Comparison of ENCODE assay signal across 8 cellular contexts in the genomic region with DNA sequence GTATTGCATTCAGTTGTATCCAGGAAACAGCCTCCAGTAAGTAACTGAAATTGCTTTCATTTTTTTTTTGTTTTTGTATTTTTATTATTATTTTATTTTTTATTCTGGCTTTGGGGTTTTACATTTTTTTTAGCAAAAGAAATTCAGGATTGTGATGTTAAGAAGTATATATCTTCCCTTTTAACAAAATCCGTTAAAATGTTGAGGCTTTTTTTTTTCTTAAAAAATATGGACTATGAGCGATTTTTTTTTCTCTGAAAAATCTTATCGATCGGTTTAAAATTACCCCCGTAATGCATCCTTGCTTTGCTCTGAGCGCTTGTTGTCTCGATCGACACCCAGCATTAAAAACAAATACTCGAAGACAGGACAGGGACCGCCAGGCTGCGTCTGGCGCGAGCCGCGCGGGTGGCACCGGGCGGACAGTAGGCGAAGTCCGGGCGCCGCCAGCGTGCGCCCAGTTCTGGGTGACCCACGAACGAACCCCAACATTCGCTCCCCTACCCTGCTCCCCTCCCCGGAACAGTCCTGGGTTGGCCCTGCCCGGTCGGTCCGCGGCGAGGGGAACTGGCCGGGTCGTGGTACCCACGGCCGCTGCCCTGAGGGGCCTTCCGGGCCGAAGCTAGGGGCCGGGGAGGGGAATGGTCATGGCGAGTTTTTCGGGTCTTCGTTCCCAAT. TPM values are rescaled to one million over a fixed set of nuclear protein-coding genes. Genes with fewer than 3 reads are reported as not detected.
DNase-seq lines count a peak whose midpoint lies in the region; ATAC-seq, FAIRE-seq and TF ChIP-seq lines count a peak whose summit lies in the region.

No MANE protein-coding gene starts in this region.

- H3K4me3 ChIP-seq in Peyer's patch (peak overlapping the region; percentile 34 to 91 (median 66)), fibroblast of villous mesenchyme (ENCODE audit: low read depth, low read length) (peak overlapping the region; percentile 75), sigmoid colon (peak overlapping the region; percentile 69 to 84 (median 74))

- no peaks in the 10 kb centered on the region for H3K9me3 Mint-ChIP-seq in activated CD8-positive, alpha-beta T cell treated with anti-CD3 and anti-CD28 coated beads for 36 hours

- H3K4me3 Mint-ChIP-seq in activated CD8-positive, alpha-beta T cell treated with anti-CD3 and anti-CD28 coated beads for 36 hours, result no peak overlapping the region

- H3K9me3 ChIP-seq in Peyer's patch (peaks cover 0 to 5% (median 0%) of the 10 kb centered on the region in 4 donors), sigmoid colon (no peaks in the 10 kb centered on the region)

- H3K36me3 ChIP-seq in Peyer's patch (no peaks in the 10 kb centered on the region), sigmoid colon (no peaks in the 10 kb centered on the region)

- H3K27ac Mint-ChIP-seq in activated CD8-positive, alpha-beta T cell treated with anti-CD3 and anti-CD28 coated beads for 36 hours, result no peak overlapping the region

- TF ChIP-seq CTCF in Peyer's patch (IDR thresholded peaks at IDR 0.05), result no peak
- no peak for TF ChIP-seq CTCF in fibroblast of villous mesenchyme (IDR thresholded peaks at IDR 0.05; ENCODE audit: insufficient read depth, low read depth, low read length)
- TF ChIP-seq CTCF in sigmoid colon (IDR thresholded peaks at IDR 0.05), result no peak
- TF ChIP-seq CTCF in activated CD8-positive, alpha-beta T cell treated with anti-CD3 and anti-CD28 coated beads for 36 hours (IDR thresholded peaks at IDR 0.05), result no peak

- H3K27ac ChIP-seq in Peyer's patch, result peak overlapping the region; percentile 63 to 95 (median 90)
- H3K27ac ChIP-seq in sigmoid colon, result peak overlapping the region; percentile 93 to 99 (median 97)

- H3K4me1 ChIP-seq in Peyer's patch (peaks cover 7 to 63% (median 23%) of the 10 kb centered on the region in 4 donors), sigmoid colon (peaks cover 0 to 55% (median 42%) of the 10 kb centered on the region in 4 donors)

- no peak for ATAC-seq in GM21786 (IDR thresholded peaks at IDR 0.05; ENCODE audit: unreplicated experiment)
- no peak for ATAC-seq in activated CD8-positive, alpha-beta T cell treated with anti-CD3 and anti-CD28 coated beads for 36 hours

- H3K4me1 Mint-ChIP-seq in activated CD8-positive, alpha-beta T cell treated with anti-CD3 and anti-CD28 coated beads for 36 hours (ENCODE audit: low read depth), result peaks cover 24% of the 10 kb centered on the region

- FAIRE-seq in H54 (lab: Jason Lieb, UNC) (no peak), GM12892 (lab: Jason Lieb, UNC) (no peak)

- intact Hi-C loops in sigmoid colon (cut with DNase I), result loop anchor here (2.0 kb wide), 1 partner anchor 117 kb away; a partner anchor contains a TSS
- intact Hi-C loops in activated CD8-positive, alpha-beta T cell treated with anti-CD3 and anti-CD28 coated beads for 36 hours (cut with micrococcal nuclease), result no loop called here

- DNase-seq in H54 (ENCODE audit: insufficient read length, low spot score) (no peak), Peyer's patch (peak in 1 of 3 donors; percentile 65), fibroblast of villous mesenchyme (ENCODE audit: low read depth) (no peak), sigmoid colon (no peak), T-helper 1 cell (no peak), GM12892 (ENCODE audit: insufficient read length) (no peak)
- DNase-seq in activated CD8-positive, alpha-beta T cell treated with anti-CD3 and anti-CD28 coated beads for 36 hours, result no peak

- 0 to 1% methylated on average over 43 of the region's 43 CpGs for WGBS in sigmoid colon, 2 donors

- H3K27me3 Mint-ChIP-seq in activated CD8-positive, alpha-beta T cell treated with anti-CD3 and anti-CD28 coated beads for 36 hours, result peaks cover 58% of the 10 kb centered on the region

- TF ChIP-seq POLR2A in H54 (IDR thresholded peaks at IDR 0.05; ENCODE audit: low read depth, low read length), result 0 out of 2 replicates have a peak, but pooled peaks have one; percentile 10
- TF ChIP-seq POLR2A in Peyer's patch (IDR thresholded peaks at IDR 0.05), result no peak
- no peak for TF ChIP-seq POLR2A in sigmoid colon (IDR thresholded peaks at IDR 0.05)
- no peak for TF ChIP-seq POLR2A in GM12892 (IDR thresholded peaks at IDR 0.05; ENCODE audit: low read depth, low read length)

- H3K27me3 ChIP-seq in Peyer's patch (no peaks in the 10 kb centered on the region), sigmoid colon (no peaks in the 10 kb centered on the region)

- POLR2A ChIA-PET in activated CD8-positive, alpha-beta T cell treated with anti-CD3 and anti-CD28 coated beads for 36 hours (lab: Charles Lee), result interaction anchor here (0.6 to 1.6 kb wide), 4 partner anchors 24 to 1033 kb away, joined by 3 read pairs; no protein-coding TSS in a partner anchor

- H3K36me3 Mint-ChIP-seq in activated CD8-positive, alpha-beta T cell treated with anti-CD3 and anti-CD28 coated beads for 36 hours (ENCODE audit: low read depth), result no peaks in the 10 kb centered on the region

- CTCF ChIA-PET in activated CD8-positive, alpha-beta T cell treated with anti-CD3 and anti-CD28 coated beads for 36 hours (lab: Charles Lee), result interaction anchor here (1.1 to 6.2 kb wide), 3 partner anchors 45 to 89 kb away, joined by 3 to 29 read pairs (median 6); no protein-coding TSS in a partner anchor

- no peak for TF ChIP-seq EP300 in sigmoid colon (IDR thresholded peaks at IDR 0.05)

RNA-seq across cellular contexts. Expression of a gene that starts 0.5 kb away (rescaled TPM):
- 10 to 100 TPM; 11.6 to 43.0 (median 23.9) TPM for total RNA-seq in Peyer's patch
- total RNA-seq in fibroblast of villous mesenchyme, result 6.5 and 8.4 TPM in 2 replicates
- 10 to 100 TPM in 1 of 4 donors, 1 to 10 TPM in 3; 3.8 to 18.6 (median 7.2) TPM for total RNA-seq in sigmoid colon
- 10 to 100 TPM in 1 of 3 donors, 1 to 10 TPM in 2; 1.8 to 12.9 (median 3.0) TPM for polyA plus RNA-seq in sigmoid colon
- under 1 TPM; 0.40 to 0.65 TPM for total RNA-seq in activated CD8-positive, alpha-beta T cell treated with anti-CD3 and anti-CD28 coated beads for 36 hours
- polyA plus RNA-seq in GM12892 (2012; ENCODE audit: missing spikeins), result not detected
